In the genomic region with DNA sequence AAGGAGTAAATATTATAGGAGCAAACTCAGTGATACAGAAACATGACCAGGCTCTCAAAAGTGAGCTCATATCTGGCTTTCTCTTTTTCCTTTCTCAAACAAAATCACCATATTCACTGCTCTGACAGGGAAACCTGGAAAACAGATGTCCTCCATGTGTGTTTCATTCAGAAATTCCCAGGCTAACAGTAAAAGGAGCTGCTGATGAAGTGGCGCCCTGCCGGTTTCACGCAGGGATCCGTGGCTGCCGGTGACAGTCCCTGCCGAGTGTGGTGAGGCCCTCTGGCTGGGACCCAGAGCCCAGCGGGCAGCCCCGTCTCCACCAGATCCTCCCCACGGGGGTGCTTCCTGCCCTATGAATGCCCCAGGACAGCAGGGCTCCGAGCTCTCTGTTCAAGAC, we compare ENCODE assay signal across 10 cellular contexts.
DNase-seq lines count a peak whose midpoint lies in the region; FAIRE-seq and TF ChIP-seq lines count a peak whose summit lies in the region.
"Had no signal": no experiment of that assay in that cellular context is flagged by ENCODE, and none has a peak within 500 bp of the region (broad histone marks: within the 10 kb centered on the region; RNA-seq: fewer than 3 reads in every experiment).

No MANE protein-coding gene starts in this region.

- POLR2A ChIA-PET in HEK293 (lab: Yijun Ruan, JAX) = no interaction called here

- no peaks in the 10 kb centered on the region for H3K4me1 ChIP-seq in HEK293 (ENCODE audit: control insufficient read depth, insufficient read depth, low read length)

- FAIRE-seq in GM12892 (lab: Jason Lieb, UNC) = no peak
- FAIRE-seq: bronchial epithelial cell had no signal

- H3K4me3 ChIP-seq in HEK293 (ENCODE audit: low read depth, low read length) (no peak overlapping the region), fibroblast of pulmonary artery (replicated peaks; ENCODE audit: low read depth, low read length) (peak overlapping the region; percentile 8)

- DNase-seq in NCI-H2227 treated with DMSO at 0.1 percent for 48 hours (lab: John Stamatoyannopoulos, UW) (peak; percentile 4), fibroblast of pulmonary artery (ENCODE audit: low read depth) (no peak), smooth muscle cell of the brain vasculature (ENCODE audit: low read depth, low spot score) (peak; percentile 96), GM12892 (ENCODE audit: insufficient read length) (no peak), HK-2 (ENCODE audit: unreplicated experiment) (no peak)
- no peak for DNase-seq in stimulated activated CD4-positive, alpha-beta T cell treated with anti-CD3 and anti-CD28 coated beads, Interleukin-12 subunit alpha, Interleukin-12 subunit beta, amount 100 ng/mL, for 4 hours
- DNase-seq: activated CD8-positive, alpha-beta T cell treated with anti-CD3 and anti-CD28 coated beads, Interleukin-2, amount 10 ng/mL, durations not matched to agents 7 days and 5 days had no signal

- TF ChIP-seq POLR2A in GM12892 (IDR thresholded peaks at IDR 0.05; ENCODE audit: low read depth, low read length) = no peak

- TF ChIP-seq CTCF in HEK293 (tag by site-specific recombination; IDR thresholded peaks at IDR 0.05) = no peak
- no peak for TF ChIP-seq CTCF in fibroblast of pulmonary artery (IDR thresholded peaks at IDR 0.05; ENCODE audit: low read length, missing control alignments)

- no peak overlapping the region for H3K27ac ChIP-seq in HEK293 (ENCODE audit: extremely low read depth, low read depth, low read length)

- CTCF ChIA-PET in HEK293 (lab: Yijun Ruan, JAX) = interaction anchor here (6.8 kb wide), 1 partner anchor 16 kb away, joined by 97 read pairs; no protein-coding TSS in a partner anchor

- no peaks in the 10 kb centered on the region for H3K36me3 ChIP-seq in HEK293 (ENCODE audit: control insufficient read depth in 2 of 2, insufficient read depth in 1 of 2, low read length in 2 of 2)
- H3K36me3 ChIP-seq: neutrophil had no signal

- H3K9me3 ChIP-seq in HEK293 (ENCODE audit: control insufficient read depth, insufficient read depth, low read depth, low read length) = no peaks in the 10 kb centered on the region
- H3K9me3 ChIP-seq: neutrophil had no signal

TF ChIP-seq in HEK293, 187 proteins besides CTCF, POLR2A, EP300 and RAD21 (continues in another document):
- TF ChIP-seq TCF7L2 (IDR thresholded peaks at IDR 0.05; ENCODE audit: borderline replicate concordance, low read depth, low read length) = no peak
- no peak for TF ChIP-seq ZNF510 (tag by site-specific recombination; IDR thresholded peaks at IDR 0.05; ENCODE audit: insufficient replicate concordance)
- peak; percentile 58 for TF ChIP-seq PRDM1 (tag by site-specific recombination; IDR thresholded peaks at IDR 0.05)
- TF ChIP-seq ZNF248 (tag by site-specific recombination; IDR thresholded peaks at IDR 0.05) = no peak
- TF ChIP-seq ZFP69B (tag by site-specific recombination; IDR thresholded peaks at IDR 0.05) = peak; percentile 43; the same call in 1 of the 2 replicates
- no peak for TF ChIP-seq ZNF175 (tag by site-specific recombination; IDR thresholded peaks at IDR 0.05)
- TF ChIP-seq ZNF423 (tag by site-specific recombination; IDR thresholded peaks at IDR 0.05) = peak; percentile 80
- TF ChIP-seq ZNF184 (tag by site-specific recombination; IDR thresholded peaks at IDR 0.05) = no peak
- no peak for TF ChIP-seq ZNF19 (tag by site-specific recombination; IDR thresholded peaks at IDR 0.05; ENCODE audit: low read depth)
- TF ChIP-seq ZNF302 (tag by site-specific recombination; IDR thresholded peaks at IDR 0.05; ENCODE audit: low read depth) = no peak
- TF ChIP-seq ZSCAN5A (tag by site-specific recombination; IDR thresholded peaks at IDR 0.05) = no peak
- TF ChIP-seq ZNF266 (tag by site-specific recombination; IDR thresholded peaks at IDR 0.05; ENCODE audit: low read depth) = no peak
- TF ChIP-seq ZNF138 (tag by site-specific recombination; IDR thresholded peaks at IDR 0.05; ENCODE audit: borderline replicate concordance) = no peak
- TF ChIP-seq, protein P1, sequence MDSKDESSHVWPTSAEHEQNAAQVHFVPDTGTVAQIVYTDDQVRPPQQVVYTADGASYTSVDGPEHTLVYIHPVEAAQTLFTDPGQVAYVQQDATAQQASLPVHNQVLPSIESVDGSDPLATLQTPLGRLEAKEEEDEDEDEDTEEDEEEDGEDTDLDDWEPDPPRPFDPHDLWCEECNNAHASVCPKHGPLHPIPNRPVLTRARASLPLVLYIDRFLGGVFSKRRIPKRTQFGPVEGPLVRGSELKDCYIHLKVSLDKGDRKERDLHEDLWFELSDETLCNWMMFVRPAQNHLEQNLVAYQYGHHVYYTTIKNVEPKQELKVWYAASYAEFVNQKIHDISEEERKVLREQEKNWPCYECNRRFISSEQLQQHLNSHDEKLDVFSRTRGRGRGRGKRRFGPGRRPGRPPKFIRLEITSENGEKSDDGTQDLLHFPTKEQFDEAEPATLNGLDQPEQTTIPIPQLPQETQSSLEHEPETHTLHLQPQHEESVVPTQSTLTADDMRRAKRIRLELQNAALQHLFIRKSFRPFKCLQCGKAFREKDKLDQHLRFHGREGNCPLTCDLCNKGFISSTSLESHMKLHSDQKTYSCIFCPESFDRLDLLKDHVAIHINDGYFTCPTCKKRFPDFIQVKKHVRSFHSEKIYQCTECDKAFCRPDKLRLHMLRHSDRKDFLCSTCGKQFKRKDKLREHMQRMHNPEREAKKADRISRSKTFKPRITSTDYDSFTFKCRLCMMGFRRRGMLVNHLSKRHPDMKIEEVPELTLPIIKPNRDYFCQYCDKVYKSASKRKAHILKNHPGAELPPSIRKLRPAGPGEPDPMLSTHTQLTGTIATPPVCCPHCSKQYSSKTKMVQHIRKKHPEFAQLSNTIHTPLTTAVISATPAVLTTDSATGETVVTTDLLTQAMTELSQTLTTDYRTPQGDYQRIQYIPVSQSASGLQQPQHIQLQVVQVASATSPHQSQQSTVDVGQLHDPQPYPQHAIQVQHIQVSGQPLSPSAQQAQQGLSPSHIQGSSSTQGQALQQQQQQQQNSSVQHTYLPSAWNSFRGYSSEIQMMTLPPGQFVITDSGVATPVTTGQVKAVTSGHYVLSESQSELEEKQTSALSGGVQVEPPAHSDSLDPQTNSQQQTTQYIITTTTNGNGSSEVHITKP (tag by site-specific recombination; IDR thresholded peaks at IDR 0.05) = no peak
- TF ChIP-seq ZNF623 (tag by site-specific recombination; IDR thresholded peaks at IDR 0.05) = no peak
- no peak for TF ChIP-seq ZNF280D (tag by site-specific recombination; IDR thresholded peaks at IDR 0.05)
- TF ChIP-seq GLI2 (tag by site-specific recombination; IDR thresholded peaks at IDR 0.05; ENCODE audit: borderline replicate concordance, low read depth) = no peak
- TF ChIP-seq FEZF1 (tag by site-specific recombination; IDR thresholded peaks at IDR 0.05) = peak; percentile 89
- 0 out of 2 replicates have a peak, but pooled peaks have one; percentile 13 for TF ChIP-seq WT1 (tag by site-specific recombination; IDR thresholded peaks at IDR 0.05)
- peak; percentile 40; the same call in 1 of the 2 replicates for TF ChIP-seq ZBTB17 (tag by site-specific recombination; IDR thresholded peaks at IDR 0.05)
- TF ChIP-seq ZIC2 (tag by site-specific recombination; IDR thresholded peaks at IDR 0.05) = peak; percentile 99
- TF ChIP-seq, protein P2, sequence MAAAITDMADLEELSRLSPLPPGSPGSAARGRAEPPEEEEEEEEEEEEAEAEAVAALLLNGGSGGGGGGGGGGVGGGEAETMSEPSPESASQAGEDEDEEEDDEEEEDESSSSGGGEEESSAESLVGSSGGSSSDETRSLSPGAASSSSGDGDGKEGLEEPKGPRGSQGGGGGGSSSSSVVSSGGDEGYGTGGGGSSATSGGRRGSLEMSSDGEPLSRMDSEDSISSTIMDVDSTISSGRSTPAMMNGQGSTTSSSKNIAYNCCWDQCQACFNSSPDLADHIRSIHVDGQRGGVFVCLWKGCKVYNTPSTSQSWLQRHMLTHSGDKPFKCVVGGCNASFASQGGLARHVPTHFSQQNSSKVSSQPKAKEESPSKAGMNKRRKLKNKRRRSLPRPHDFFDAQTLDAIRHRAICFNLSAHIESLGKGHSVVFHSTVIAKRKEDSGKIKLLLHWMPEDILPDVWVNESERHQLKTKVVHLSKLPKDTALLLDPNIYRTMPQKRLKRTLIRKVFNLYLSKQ (tag by site-specific recombination; IDR thresholded peaks at IDR 0.05; ENCODE audit: borderline replicate concordance) = no peak

Comparison
In these comparisons a context has a peak if more than half of its experiments do, and no peak if none do; other contexts are left out.
1. DNase-seq: peak in NCI-H2227 treated with DMSO at 0.1 percent for 48 hours (single experiment) and smooth muscle cell of the brain vasculature (single experiment); none in fibroblast of pulmonary artery (single experiment), stimulated activated CD4-positive, alpha-beta T cell treated with anti-CD3 and anti-CD28 coated beads, Interleukin-12 subunit alpha, Interleukin-12 subunit beta, amount 100 ng/mL, for 4 hours (single experiment), GM12892 (single experiment) and HK-2 (single experiment).